ENCODE assay signal across 8 cellular contexts in the genomic region with DNA sequence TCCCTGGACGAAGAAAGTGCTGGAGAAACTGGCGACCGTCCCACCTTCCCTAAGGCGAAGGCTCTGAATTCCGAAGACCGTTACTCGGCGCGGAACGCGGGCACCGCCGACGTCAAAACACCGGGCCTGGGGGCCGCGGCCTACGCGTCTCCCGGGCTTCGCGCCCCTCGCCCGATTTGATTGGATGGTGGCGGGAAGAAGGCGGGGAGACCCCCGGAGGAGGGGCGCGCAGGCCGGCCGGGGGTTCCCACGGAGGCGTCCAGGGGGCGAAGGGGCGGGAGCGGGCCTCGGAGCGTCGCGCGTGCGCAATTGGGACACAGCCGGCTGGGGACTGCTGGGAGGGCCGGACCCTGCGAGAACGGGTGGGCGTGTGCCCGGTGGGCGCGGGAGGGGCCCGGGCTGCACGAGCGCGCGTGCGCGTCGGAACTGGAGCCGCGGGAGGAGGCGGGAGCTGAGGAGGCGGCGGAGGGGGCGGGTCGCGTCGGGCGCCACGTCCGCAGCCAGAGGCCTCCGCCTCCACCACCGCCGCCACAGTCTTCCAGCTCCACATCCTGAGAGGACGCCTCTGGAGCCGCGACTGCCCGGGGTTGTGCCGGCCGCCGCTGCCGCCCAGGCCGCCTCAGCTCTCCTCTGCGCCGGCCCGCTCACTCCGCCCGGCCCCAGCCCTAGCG. TPM values are rescaled to one million over a fixed set of nuclear protein-coding genes. Genes with fewer than 3 reads are reported as not detected.
A peak's percentile ranks its signal among the peaks of the same experiment; 100 is the strongest.
DNase-seq lines count a peak whose midpoint lies in the region; ATAC-seq and TF ChIP-seq lines count a peak whose summit lies in the region.

A gene (plus strand): TSS at position 531 of the 671 bp plus-strand sequence. CDS start 11,210 bp downstream, outside the sequence.

- H3K27ac ChIP-seq in VCaP (peak within 1 kb of the TSS; percentile 84), skeletal muscle tissue (ENCODE audit: low read depth, low read length) (peak within 1 kb of the TSS; percentile 91)

- H3K4me3 ChIP-seq in iPS-18c (ENCODE audit: insufficient read depth, low read depth, low read length) = peak within 1 kb of the TSS; percentile 92
- peak within 1 kb of the TSS; percentile 91 to 95 (median 93) for H3K4me3 ChIP-seq in skeletal muscle tissue (ENCODE audit: low read length in 3 of 3)

- no peaks in the 10 kb centered on the region for H3K36me3 ChIP-seq in skeletal muscle tissue (ENCODE audit: control insufficient read depth in 3 of 3, insufficient read depth in 3 of 3, low read length in 3 of 3)

- in situ Hi-C loops in T47D (cut with HindIII; ENCODE audit: low pct_unique_long_range_greater_than_20kb, low sequenced_read_pairs) = no loop called here

- no peak for TF ChIP-seq CTCF in VCaP (conservative IDR thresholded peaks at IDR 0.05)

- peaks cover 7 to 27% (median 9%) of the 10 kb centered on the region in 3 donors for H3K4me1 ChIP-seq in skeletal muscle tissue (ENCODE audit: control insufficient read depth in 3 of 3, insufficient read depth in 3 of 3, low read length in 3 of 3)

- H3K9me3 ChIP-seq in iPS-18c (ENCODE audit: control insufficient read depth, insufficient read depth, low read length) (peaks cover 2% of the 10 kb centered on the region), skeletal muscle tissue (ENCODE audit: control insufficient read depth in 3 of 3, low read length in 3 of 3) (no peaks in the 10 kb centered on the region)

- peak within 1 kb of the TSS; percentile 86 to 97 (median 87) for H3K9ac ChIP-seq in skeletal muscle tissue (ENCODE audit: low read depth in 1 of 3, low read length in 3 of 3)

- DNase-seq in A172 (ENCODE audit: low spot score) = peak; percentile 86
- peak; percentile 90 for DNase-seq in NCI-H2107 (lab: John Stamatoyannopoulos, UW)
- DNase-seq in T47D (ENCODE audit: low read depth in 1 of 2, low spot score in 1 of 2) = peak; percentile 86 to 90

- no peaks in the 10 kb centered on the region for H3K27me3 ChIP-seq in skeletal muscle tissue (ENCODE audit: control insufficient read depth in 3 of 3, insufficient read depth in 3 of 3, low read length in 3 of 3)

- ATAC-seq in GM18520 (IDR thresholded peaks at IDR 0.05; ENCODE audit: unreplicated experiment) = peak; percentile 60
- ATAC-seq in HG03060 (IDR thresholded peaks at IDR 0.05; ENCODE audit: low read depth, unreplicated experiment) = peak; percentile 47

RNA-seq across cellular contexts. Expression of the gene that starts here (rescaled TPM):
- 48.1 and 53.0 TPM in 2 replicates for total RNA-seq in A172 (2014; rRNA removed; shearing (Covaris generic))
- total RNA-seq in skeletal muscle tissue = 42.3 TPM

Comparison
In these comparisons a context has a peak if more than half of its experiments do, and no peak if none do; other contexts are left out.
1. Peak in every context shown above with its lines: DNase-seq, ATAC-seq, H3K4me3 ChIP-seq and H3K27ac ChIP-seq.